8 cellular contexts compared by ENCODE assay signal in genomic region chr18:8982416-8983183, GRCh38.
DNase-seq lines count a peak whose midpoint lies in the region; ATAC-seq and TF ChIP-seq lines count a peak whose summit lies in the region.

No MANE protein-coding gene starts in this region.

- no peak overlapping the region for H4K8ac ChIP-seq in trophoblast cell (ENCODE audit: low read depth, low read length)

- no peak overlapping the region for H3K4me3 ChIP-seq in trophoblast cell (ENCODE audit: low read depth, low read length)

- H3K27ac Mint-ChIP-seq in HFFc6 = peak overlapping the region; percentile 62
- no peak overlapping the region for H3K27ac Mint-ChIP-seq in activated CD4-positive, alpha-beta T cell treated with anti-CD3 and anti-CD28 coated beads, Interleukin-2, amount 10 ng/mL, durations not matched to agents 24 days and 14 days

- H3K79me1 ChIP-seq in trophoblast cell (ENCODE audit: low read length) = no peaks in the 10 kb centered on the region

- no peak overlapping the region for H2AFZ ChIP-seq in trophoblast cell (ENCODE audit: insufficient read depth, low read length, poor library complexity)

- intact Hi-C loops in activated CD4-positive, alpha-beta T cell treated with anti-CD3 and anti-CD28 coated beads, Interleukin-2, amount 10 ng/mL, durations not matched to agents 24 days and 14 days (cut with micrococcal nuclease) = loop anchor here (10.0 kb wide), 1 partner anchor 498 kb away; no protein-coding TSS in a partner anchor

- H3K9me3 Mint-ChIP-seq in HFFc6 = no peaks in the 10 kb centered on the region
- H3K9me3 Mint-ChIP-seq in activated CD4-positive, alpha-beta T cell treated with anti-CD3 and anti-CD28 coated beads, Interleukin-2, amount 10 ng/mL, durations not matched to agents 24 days and 14 days = no peaks in the 10 kb centered on the region

- TF ChIP-seq CTCF in HFFc6 (IDR thresholded peaks at IDR 0.05) = peak; percentile 78

- no CpG with 5 or more reads among the region's 13 CpGs for WGBS in trophoblast cell (ENCODE audit: extremely low coverage, insufficient coverage, insufficient read length)

- H4K12ac ChIP-seq in trophoblast cell (ENCODE audit: low read depth, low read length) = no peak overlapping the region

- H3K27ac ChIP-seq in trophoblast cell (ENCODE audit: low read depth, low read length) = no peak overlapping the region

- H3K9ac ChIP-seq in trophoblast cell (ENCODE audit: low read length) = no peak overlapping the region

- H2BK12ac ChIP-seq in trophoblast cell (ENCODE audit: low read length) = no peak overlapping the region

- no peak overlapping the region for H2BK120ac ChIP-seq in trophoblast cell (ENCODE audit: insufficient read depth, low read length, poor library complexity)

- H3K27me3 ChIP-seq in trophoblast cell (ENCODE audit: insufficient read depth, low read length) = no peaks in the 10 kb centered on the region

- H4K91ac ChIP-seq in trophoblast cell (ENCODE audit: low read depth, low read length) = no peak overlapping the region

- H3K79me2 ChIP-seq in trophoblast cell (ENCODE audit: control insufficient read depth, insufficient read depth, low read length, poor library complexity) = no peaks in the 10 kb centered on the region

- H3K4me1 Mint-ChIP-seq in HFFc6 (ENCODE audit: low read depth) = peaks cover 53% of the 10 kb centered on the region
- H3K4me1 Mint-ChIP-seq in activated CD4-positive, alpha-beta T cell treated with anti-CD3 and anti-CD28 coated beads, Interleukin-2, amount 10 ng/mL, durations not matched to agents 24 days and 14 days = no peaks in the 10 kb centered on the region

- H3K36me3 ChIP-seq in trophoblast cell (ENCODE audit: control insufficient read depth in 1 of 2, insufficient read depth in 2 of 2, low read length in 2 of 2) = no peaks in the 10 kb centered on the region

- no peak overlapping the region for H2AK5ac ChIP-seq in trophoblast cell (ENCODE audit: low read length)

- H3K27me3 Mint-ChIP-seq in HFFc6 (ENCODE audit: insufficient read depth) = no peaks in the 10 kb centered on the region; the same call in 1 of the 2 replicates
- H3K27me3 Mint-ChIP-seq in activated CD4-positive, alpha-beta T cell treated with anti-CD3 and anti-CD28 coated beads, Interleukin-2, amount 10 ng/mL, durations not matched to agents 24 days and 14 days = peaks cover 2% of the 10 kb centered on the region

- H3K18ac ChIP-seq in trophoblast cell (ENCODE audit: low read length) = no peak overlapping the region

- 0 out of 2 replicates have a peak overlapping the region, but pooled peaks have one; percentile 1 for H3K4me3 Mint-ChIP-seq in HFFc6
- H3K4me3 Mint-ChIP-seq in activated CD4-positive, alpha-beta T cell treated with anti-CD3 and anti-CD28 coated beads, Interleukin-2, amount 10 ng/mL, durations not matched to agents 24 days and 14 days = no peak overlapping the region

- no peaks in the 10 kb centered on the region for H3K36me3 Mint-ChIP-seq in HFFc6 (ENCODE audit: low read depth)
- H3K36me3 Mint-ChIP-seq in activated CD4-positive, alpha-beta T cell treated with anti-CD3 and anti-CD28 coated beads, Interleukin-2, amount 10 ng/mL, durations not matched to agents 24 days and 14 days (ENCODE audit: low read depth) = no peaks in the 10 kb centered on the region

- peak; percentile 57 for ATAC-seq in esophagus mucosa
- no peak for ATAC-seq in HG03457 (IDR thresholded peaks at IDR 0.05; ENCODE audit: unreplicated experiment)
- no peak for ATAC-seq in HG03045 (IDR thresholded peaks at IDR 0.05; ENCODE audit: unreplicated experiment)

- H3K23ac ChIP-seq in trophoblast cell (ENCODE audit: low read length) = no peak overlapping the region

- no peak overlapping the region for H3K4me2 ChIP-seq in trophoblast cell (ENCODE audit: low read length)

- no peak overlapping the region for H3K4ac ChIP-seq in trophoblast cell (ENCODE audit: low read depth, low read length)

- H3K14ac ChIP-seq in trophoblast cell (ENCODE audit: low read length) = no peak overlapping the region

- no peak overlapping the region for H2BK5ac ChIP-seq in trophoblast cell (ENCODE audit: low read depth, low read length, poor library complexity)

- no peaks in the 10 kb centered on the region for H3K4me1 ChIP-seq in trophoblast cell (ENCODE audit: control insufficient read depth in 1 of 2, insufficient read depth in 2 of 2, low read length in 2 of 2)

- no peaks in the 10 kb centered on the region for H3K9me3 ChIP-seq in trophoblast cell (ENCODE audit: insufficient read depth, low read depth, low read length)

- DNase-seq in COLO668 (lab: John Stamatoyannopoulos, UW; ENCODE audit: unreplicated experiment) = peak; percentile 9
- peak; percentile 64 for DNase-seq in HFFc6
- DNase-seq in RKO (ENCODE audit: low spot score) = peak; percentile 49
- peak; percentile 62 to 76 for DNase-seq in trophoblast cell
- no peak for DNase-seq in activated CD4-positive, alpha-beta T cell treated with anti-CD3 and anti-CD28 coated beads, Interleukin-2, amount 10 ng/mL, durations not matched to agents 24 days and 14 days
